ENCODE assay signal across 1 cellular context in the genomic region with DNA sequence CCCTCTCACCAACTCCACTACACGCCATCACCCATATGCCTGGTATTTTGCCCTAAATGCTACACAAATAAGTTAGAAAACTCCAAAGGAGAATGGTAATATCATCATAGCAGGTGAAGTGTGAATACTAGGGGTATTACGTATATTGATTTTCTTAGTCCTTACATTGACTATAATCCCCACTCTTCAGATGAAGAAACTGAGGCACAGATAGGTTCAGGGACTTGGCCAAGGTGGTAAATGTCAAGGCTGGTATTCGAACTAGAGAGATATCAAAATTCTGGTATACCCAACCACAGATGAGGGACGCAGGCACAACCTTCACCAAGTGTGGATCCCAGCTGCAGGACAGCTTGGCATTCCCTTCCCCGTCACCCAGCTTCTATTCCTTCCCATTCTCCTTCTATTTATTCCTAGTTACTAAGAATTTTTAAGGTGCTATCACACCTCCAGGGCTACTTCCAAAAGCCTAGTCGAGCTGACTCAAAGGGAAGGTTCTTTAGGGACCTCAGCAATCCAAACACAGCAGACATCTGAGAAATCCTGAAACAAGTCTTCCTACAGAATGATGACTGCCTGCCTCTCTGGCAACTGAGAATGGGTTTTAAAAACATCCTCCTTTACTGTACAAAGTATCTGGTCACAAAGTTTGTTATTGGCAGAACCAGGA.
TF ChIP-seq lines count a peak whose summit lies in the region.

No MANE protein-coding gene starts in this region.

TF ChIP-seq in IMR-90, 13 proteins besides CTCF, POLR2A, EP300 and RAD21:
- TF ChIP-seq SMC3 (IDR thresholded peaks at IDR 0.05; ENCODE audit: low read depth, low read length) (no peak), CEBPB (IDR thresholded peaks at IDR 0.05; ENCODE audit: low read depth, low read length) (no peak), MAFK (IDR thresholded peaks at IDR 0.05; ENCODE audit: low read depth, low read length) (no peak), BHLHE40 (IDR thresholded peaks at IDR 0.05; ENCODE audit: low read depth, low read length) (no peak), RFX5 (IDR thresholded peaks at IDR 0.05; ENCODE audit: low read depth, low read length) (no peak)
